Comparison of ENCODE assay signal across 8 cellular contexts in the genomic region with DNA sequence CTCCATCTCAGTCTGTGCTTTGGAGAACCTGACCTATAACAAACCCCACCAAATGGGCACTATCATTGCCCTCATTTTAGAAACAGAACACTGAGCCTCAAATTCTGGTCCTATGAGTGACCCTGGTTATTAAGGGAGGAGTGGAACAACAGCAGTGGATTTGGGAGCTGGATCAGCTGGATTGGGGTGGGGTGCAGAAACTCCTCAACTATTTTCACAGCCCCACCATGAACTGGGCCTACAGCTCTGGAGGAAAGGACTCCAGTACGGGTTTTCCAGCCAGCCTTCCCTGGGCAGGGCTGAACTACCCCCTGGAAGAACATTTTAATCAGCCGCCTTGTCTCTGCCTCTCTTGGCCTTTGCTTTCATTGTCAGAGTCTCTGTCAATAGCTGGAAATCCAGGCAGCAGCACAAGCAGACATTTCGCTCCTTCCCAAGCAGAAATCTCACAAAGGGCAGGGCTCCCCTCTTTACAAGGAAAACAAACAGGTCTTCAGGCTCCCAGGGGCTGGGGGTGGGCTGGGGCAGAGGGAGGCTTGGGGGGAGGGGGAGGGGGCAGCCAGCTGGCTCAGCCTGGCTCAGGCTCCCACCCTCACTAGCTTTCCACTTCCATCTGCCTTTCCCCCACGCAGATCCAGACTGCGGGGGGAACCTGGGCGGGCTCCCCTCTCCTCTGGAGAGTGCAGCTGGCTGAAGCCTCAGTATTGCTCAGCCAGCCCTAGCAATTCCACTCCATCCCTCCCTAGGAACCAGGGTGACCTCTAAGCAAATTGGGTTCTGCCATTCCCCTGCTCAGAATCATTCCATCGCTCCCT. TPM values are rescaled to one million over a fixed set of nuclear protein-coding genes. Genes with fewer than 3 reads are reported as not detected.
DNase-seq lines count a peak whose midpoint lies in the region; ATAC-seq and TF ChIP-seq lines count a peak whose summit lies in the region.

No MANE protein-coding gene starts in this region.

- TF ChIP-seq CTCF in HFF-Myc (IDR thresholded peaks at IDR 0.05; ENCODE audit: low read depth, low read length, missing control alignments): no peak
- TF ChIP-seq CTCF in choroid plexus epithelial cell (conservative IDR thresholded peaks at IDR 0.05; ENCODE audit: low read depth, low read length): no peak
- no peak for TF ChIP-seq CTCF in left lung (IDR thresholded peaks at IDR 0.05)

- H3K27ac ChIP-seq in left lung (peak overlapping the region; percentile 22 to 62), thymus (ENCODE audit: low read depth) (peak overlapping the region; percentile 38)

- H3K4me3 ChIP-seq in HFF-Myc (replicated peaks; ENCODE audit: low read depth, low read length) (no peak overlapping the region), choroid plexus epithelial cell (ENCODE audit: low read depth, low read length) (no peak overlapping the region), left lung (no peak overlapping the region), thymus (ENCODE audit: low read length) (no peak overlapping the region)

- 37% methylated on average over 7 of the region's 7 CpGs for WGBS in thymus

- peak; percentile 56 for DNase-seq in HFF-Myc (ENCODE audit: extremely low read depth, low read depth)
- DNase-seq in NCI-H524 treated with DMSO at 0.1 percent for 48 hours (lab: John Stamatoyannopoulos, UW): peak; percentile 93
- DNase-seq in choroid plexus epithelial cell (ENCODE audit: low read depth): peak; percentile 93
- DNase-seq in left lung: peak in 1 of 2 donors; percentile 60
- no peak for DNase-seq in activated effector memory CD4-positive, alpha-beta T cell treated with anti-CD3 and anti-CD28 coated beads, Interleukin-2, amount 50 U/mL, for 16 hours
- no peak for DNase-seq in effector CD8-positive, alpha-beta T cell (lab: John Stamatoyannopoulos, UW)

- intact Hi-C loops in left lung (cut with DNase I): no loop called here

- no peaks in the 10 kb centered on the region for H3K9me3 ChIP-seq in left lung
- H3K9me3 ChIP-seq in thymus (ENCODE audit: control insufficient read depth): no peaks in the 10 kb centered on the region

- peaks cover 12 to 45% of the 10 kb centered on the region in 2 donors for H3K4me1 ChIP-seq in left lung
- no peaks in the 10 kb centered on the region for H3K4me1 ChIP-seq in thymus (ENCODE audit: control insufficient read depth, insufficient read depth, low read length)

- ATAC-seq in left lung (peak; percentile 90), HG02840 (IDR thresholded peaks at IDR 0.05; ENCODE audit: low FRiP score, unreplicated experiment) (no peak)

- H3K36me3 ChIP-seq in left lung (no peaks in the 10 kb centered on the region), thymus (ENCODE audit: control insufficient read depth, insufficient read depth) (no peaks in the 10 kb centered on the region)

- no peaks in the 10 kb centered on the region for H3K27me3 ChIP-seq in left lung
- no peaks in the 10 kb centered on the region for H3K27me3 ChIP-seq in thymus (ENCODE audit: control insufficient read depth, insufficient read depth)

RNA-seq across cellular contexts. Expression of a gene that starts 13.7 kb away (rescaled TPM):
- 10 to 100 TPM; 48.2 to 69.9 TPM for total RNA-seq in left lung
- polyA plus RNA-seq in thymus: 32.7 TPM

Comparison
In these comparisons a context has a peak if more than half of its experiments do, and no peak if none do; other contexts are left out.
1. DNase-seq: peak in HFF-Myc (single experiment), NCI-H524 treated with DMSO at 0.1 percent for 48 hours (single experiment) and choroid plexus epithelial cell (single experiment); none in activated effector memory CD4-positive, alpha-beta T cell treated with anti-CD3 and anti-CD28 coated beads, Interleukin-2, amount 50 U/mL, for 16 hours (single experiment) and effector CD8-positive, alpha-beta T cell (single experiment).